ENCODE assay signal across 10 cellular contexts in genomic region chr2:227480528-227480927, GRCh38. TPM values are rescaled to one million over a fixed set of nuclear protein-coding genes. Genes with fewer than 3 reads are reported as not detected.
DNase-seq lines count a peak whose midpoint lies in the region; ATAC-seq lines count a peak whose summit lies in the region.
"Had no signal": no experiment of that assay in that cellular context is flagged by ENCODE, and none has a peak within 500 bp of the region (broad histone marks: within the 10 kb centered on the region; RNA-seq: fewer than 3 reads in every experiment).

No MANE protein-coding gene starts in this region.

- no peak overlapping the region for H3K9ac ChIP-seq in Karpas-422 (ENCODE audit: low read length)

- H3K27me3 ChIP-seq in Karpas-422 (ENCODE audit: low read length): no peaks in the 10 kb centered on the region

- H3K9me3 ChIP-seq in Karpas-422 (ENCODE audit: low read length): no peaks in the 10 kb centered on the region

- ATAC-seq in GM18861 (IDR thresholded peaks at IDR 0.05; ENCODE audit: unreplicated experiment) (peak; percentile 29), GM21723 (IDR thresholded peaks at IDR 0.05; ENCODE audit: unreplicated experiment) (peak; percentile 45)
- peak; percentile 45 to 48 for ATAC-seq in natural killer cell treated with Interleukin-12 subunit alpha and Interleukin-12 subunit beta and Interleukin-15 and Interleukin-18, amount 100 ng/mL, for 72 hours

- H4K20me1 ChIP-seq in Karpas-422 (ENCODE audit: insufficient read depth, low read depth, low read length): no peaks in the 10 kb centered on the region; the same call in 1 of the 2 replicates

- H3K4me1 ChIP-seq in Karpas-422 (ENCODE audit: low read length): peaks cover 55% of the 10 kb centered on the region

- H3K4me3 Mint-ChIP-seq in natural killer cell treated with Interleukin-12 subunit alpha and Interleukin-12 subunit beta and Interleukin-15 and Interleukin-18, amount 100 ng/mL, for 72 hours: peak overlapping the region; percentile 33

- H3K36me3 ChIP-seq in Karpas-422 (ENCODE audit: insufficient read depth, low read length): no peaks in the 10 kb centered on the region

- H3K79me2 ChIP-seq in Karpas-422 (ENCODE audit: low read length): peaks cover 98% of the 10 kb centered on the region

- H3K27ac Mint-ChIP-seq in natural killer cell treated with Interleukin-12 subunit alpha and Interleukin-12 subunit beta and Interleukin-15 and Interleukin-18, amount 100 ng/mL, for 72 hours: peak overlapping the region; percentile 26 to 40

- H3K27ac ChIP-seq in Karpas-422 (ENCODE audit: low read length): peak overlapping the region; percentile 20; the same call in 1 of the 2 replicates

- DNase-seq in Karpas-422 (no peak), cerebellar nuclear complex (lab: John Stamatoyannopoulos, UW) (no peak), activated gamma-delta T cell (lab: John Stamatoyannopoulos, UW) (no peak)
- DNase-seq in natural killer cell treated with Interleukin-12 subunit alpha and Interleukin-12 subunit beta and Interleukin-15 and Interleukin-18, amount 100 ng/mL, for 72 hours (ENCODE audit: low spot score): no peak
- no peak for DNase-seq in stimulated activated CD4-positive, alpha-beta T cell treated with anti-CD3 and anti-CD28 coated beads, Interleukin-2, amount 100 ng/mL, for 48 hours
- DNase-seq: activated effector memory CD4-positive, alpha-beta T cell treated with anti-CD3 and anti-CD28 coated beads, Interleukin-2, amount 50 U/mL, for 16 hours; kidney glomerular epithelial cell; NCI-H187 treated with DMSO at 0.1 percent for 48 hours had no signal

- H3K9me3 Mint-ChIP-seq in natural killer cell treated with Interleukin-12 subunit alpha and Interleukin-12 subunit beta and Interleukin-15 and Interleukin-18, amount 100 ng/mL, for 72 hours: no peaks in the 10 kb centered on the region

- no peak overlapping the region for H3K4me3 ChIP-seq in Karpas-422 (ENCODE audit: low read length)

- H3K4me2 ChIP-seq in Karpas-422 (ENCODE audit: low read depth, low read length, poor library complexity, severe bottlenecking): no peak overlapping the region

- H3K9me2 ChIP-seq in Karpas-422 (replicated peaks; ENCODE audit: insufficient read depth, low read length): no peaks in the 10 kb centered on the region

- peaks cover 3% of the 10 kb centered on the region for H3K36me3 Mint-ChIP-seq in natural killer cell treated with Interleukin-12 subunit alpha and Interleukin-12 subunit beta and Interleukin-15 and Interleukin-18, amount 100 ng/mL, for 72 hours

- peaks cover 40 to 44% of the 10 kb centered on the region in 2 donors for H3K4me1 Mint-ChIP-seq in natural killer cell treated with Interleukin-12 subunit alpha and Interleukin-12 subunit beta and Interleukin-15 and Interleukin-18, amount 100 ng/mL, for 72 hours (ENCODE audit: low read depth in 2 of 2)

- no peaks in the 10 kb centered on the region for H3K27me3 Mint-ChIP-seq in natural killer cell treated with Interleukin-12 subunit alpha and Interleukin-12 subunit beta and Interleukin-15 and Interleukin-18, amount 100 ng/mL, for 72 hours

- H2AFZ ChIP-seq in Karpas-422 (ENCODE audit: low read length): no peak overlapping the region

RNA-seq across cellular contexts. Expression of gene AGFG1, which starts 8.6 kb away (rescaled TPM):
- total RNA-seq in Karpas-422 (2014; rRNA removed; shearing (Covaris generic); ENCODE audit: low replicate concordance): 35.6 and 121 TPM in 2 replicates
- total RNA-seq in natural killer cell treated with Interleukin-12 subunit alpha and Interleukin-12 subunit beta and Interleukin-15 and Interleukin-18, amount 100 ng/mL, for 72 hours: 10 to 100 TPM; 65.9 to 78.8 TPM
